27 cellular contexts compared by ENCODE assay signal in genomic region chr9:128310461-128310860, GRCh38. TPM values are rescaled to one million over a fixed set of nuclear protein-coding genes. Genes with fewer than 3 reads are reported as not detected.
DNase-seq lines count a peak whose midpoint lies in the region; ATAC-seq and TF ChIP-seq lines count a peak whose summit lies in the region.
"Had no signal": no experiment of that assay in that cellular context is flagged by ENCODE, and none has a peak within 500 bp of the region (broad histone marks: within the 10 kb centered on the region; RNA-seq: fewer than 3 reads in every experiment).

No MANE protein-coding gene starts in this region.

- H3K4me1 ChIP-seq in cardiac muscle cell (ENCODE audit: low read depth) (no peaks in the 10 kb centered on the region), right lobe of liver (peaks cover 0 to 19% (median 6%) of the 10 kb centered on the region in 4 donors)
- H3K4me1 ChIP-seq: SJCRH30, thyroid gland had no signal

- H3K36me3 ChIP-seq in cardiac muscle cell: peaks cover 20% of the 10 kb centered on the region
- H3K36me3 ChIP-seq in right lobe of liver: peaks cover 0 to 35% (median 13%) of the 10 kb centered on the region in 4 donors

- 45% methylated on average over 3 of the region's 10 CpGs for WGBS in right lobe of liver (ENCODE audit: insufficient coverage, low coverage, low lambda C conversion rate, missing lambda C conversion rate)

- H3K27me3 ChIP-seq in cardiac muscle cell (no peaks in the 10 kb centered on the region), right lobe of liver (no peaks in the 10 kb centered on the region)
- H3K27me3 ChIP-seq: SJCRH30, thyroid gland had no signal

- TF ChIP-seq CTCF in cardiac muscle cell (IDR thresholded peaks at IDR 0.05; ENCODE audit: low read depth, low read length): no peak
- TF ChIP-seq CTCF in right lobe of liver (IDR thresholded peaks at IDR 0.05): no peak

- no peak for TF ChIP-seq POLR2A in right lobe of liver (IDR thresholded peaks at IDR 0.05)

- ATAC-seq in Right ventricle myocardium inferior (peak; percentile 87), right lobe of liver (peak; percentile 87 to 94 (median 92)), GM18502 (IDR thresholded peaks at IDR 0.05; ENCODE audit: poor library complexity, unreplicated experiment) (no peak)
- ATAC-seq: A549; activated T-cell treated with anti-CD3 and anti-CD28 coated beads, Interleukin-2, amount 50 U/mL, for 4 hours; GM23338; mucosa of descending colon; natural killer cell; WTC11 had no signal

- H3K4me3 ChIP-seq in cardiac muscle cell: no peak overlapping the region
- H3K4me3 ChIP-seq in right lobe of liver: no peak overlapping the region
- H3K4me3 ChIP-seq: A549, GM23338, lung, mucosa of descending colon, SJCRH30, smooth muscle cell, thyroid gland had no signal

- DNase-seq in Right ventricle myocardium inferior (ENCODE audit: missing footprints) (no peak), cardiac septum (ENCODE audit: low spot score) (no peak), cardiac muscle cell (ENCODE audit: low read depth in 1 of 2, low spot score in 1 of 2) (no peak), right lobe of liver (peak; percentile 61 to 82 (median 81)), DMS53 treated with DMSO at 0.1 percent for 48 hours (lab: John Stamatoyannopoulos, UW; ENCODE audit: unreplicated experiment) (no peak), cerebellar nuclear complex (lab: John Stamatoyannopoulos, UW) (no peak)
- DNase-seq: activated CD4-positive, alpha-beta T cell treated with anti-CD3 and anti-CD28 coated beads, Interleukin-2, amount 10 ng/mL, durations not matched to agents 7 days and 5 days; activated gamma-delta T cell treated with Interleukin-2 at 50 U/mL for 16 hours; activated T-cell treated with anti-CD3 and anti-CD28 coated beads, Interleukin-2, amount 50 U/mL, for 4 hours; CD4-positive, CD25-positive, alpha-beta regulatory T cell; mucosa of descending colon; natural killer cell; NCI-H1436 treated with DMSO at 0.1 percent for 48 hours; NCI-H446; NCI-H774; SJCRH30; stimulated activated CD4-positive, alpha-beta T cell treated with anti-CD3 and anti-CD28 coated beads, Interleukin-1b, Interleukin-23, amount 100 ng/mL, for 48 hours; stimulated activated naive CD4-positive, alpha-beta T cell treated with Interleukin-2 at 50 U/mL for 16 hours; T1000; thyroid gland had no signal

- intact Hi-C loops in Right ventricle myocardium inferior (cut with DNase I): no loop called here
- intact Hi-C loops in cardiac septum (cut with DNase I): no loop called here
- intact Hi-C loops in right lobe of liver (cut with DNase I): no loop called here

- H3K9me3 ChIP-seq in cardiac muscle cell (ENCODE audit: low read depth) (no peaks in the 10 kb centered on the region), right lobe of liver (no peaks in the 10 kb centered on the region)
- H3K9me3 ChIP-seq: A549, mucosa of descending colon, SJCRH30, thyroid gland had no signal

- H3K27ac ChIP-seq in cardiac muscle cell: peak overlapping the region; percentile 73
- H3K27ac ChIP-seq in right lobe of liver: peak overlapping the region in 1 of 3 donors; percentile 55
- peak overlapping the region; percentile 59 for H3K27ac ChIP-seq in temporal lobe (ENCODE audit: low read depth, low read length)
- H3K27ac ChIP-seq: SJCRH30, thyroid gland had no signal

RNA-seq across cellular contexts. Expression of gene TRUB2, which starts 11.8 kb away (rescaled TPM):
- 37.4 TPM for total RNA-seq in Right ventricle myocardium inferior
- total RNA-seq in cardiac septum: 30.7 TPM
- total RNA-seq in cardiac muscle cell: 15.5 and 18.6 TPM in 2 replicates
- polyA plus RNA-seq in cardiac muscle cell: 54.2 and 63.5 TPM in 2 replicates
- total RNA-seq in right lobe of liver: 10 to 100 TPM; 16.7 to 35.5 (median 24.5) TPM
- 14.0 TPM for total RNA-seq in temporal lobe

RNA-seq across cellular contexts. Expression of gene COQ4, which starts 12.2 kb away (rescaled TPM):
- total RNA-seq in Right ventricle myocardium inferior (29.1 TPM), cardiac septum (25.9 TPM), cardiac muscle cell (87.1 and 93.3 TPM in 2 replicates), right lobe of liver (10 to 100 TPM; 22.3 to 67.5 (median 30.3) TPM), temporal lobe (10.3 TPM)
- 75.1 and 81.1 TPM in 2 replicates for polyA plus RNA-seq in cardiac muscle cell

RNA-seq across cellular contexts. Expression of gene SLC27A4, which starts 29.9 kb away (rescaled TPM):
- total RNA-seq in Right ventricle myocardium inferior: 19.2 TPM
- 17.4 TPM for total RNA-seq in cardiac septum
- 16.9 and 30.2 TPM in 2 replicates for total RNA-seq in cardiac muscle cell
- polyA plus RNA-seq in cardiac muscle cell: 17.8 TPM in 2 replicates
- total RNA-seq in right lobe of liver: 10 to 100 TPM; 15.8 to 97.3 (median 24.1) TPM
- total RNA-seq in temporal lobe: 17.0 TPM

RNA-seq across cellular contexts. Expression of gene SWI5, which starts 34.4 kb away (rescaled TPM):
- total RNA-seq in Right ventricle myocardium inferior: 14.9 TPM
- 17.7 TPM for total RNA-seq in cardiac septum
- 37.7 and 61.0 TPM in 2 replicates for total RNA-seq in cardiac muscle cell
- polyA plus RNA-seq in cardiac muscle cell: 58.2 and 82.6 TPM in 2 replicates
- 10 to 100 TPM; 10.8 to 17.3 (median 14.3) TPM for total RNA-seq in right lobe of liver
- total RNA-seq in temporal lobe: 8.4 TPM

RNA-seq across cellular contexts. Expression of gene GOLGA2, which starts 34.7 kb away (rescaled TPM):
- total RNA-seq in Right ventricle myocardium inferior: 76.4 TPM
- total RNA-seq in cardiac septum: 120 TPM
- total RNA-seq in cardiac muscle cell: 95.3 and 96.4 TPM in 2 replicates
- 32.0 and 35.3 TPM in 2 replicates for polyA plus RNA-seq in cardiac muscle cell
- total RNA-seq in right lobe of liver: 10 to 100 TPM; 25.0 to 53.0 (median 35.5) TPM
- 42.5 TPM for total RNA-seq in temporal lobe

Comparison
In these comparisons a context has a peak if more than half of its experiments do, and no peak if none do; other contexts are left out.
1. DNase-seq: peak in right lobe of liver (3 of 3); none in Right ventricle myocardium inferior (single experiment), cardiac septum (single experiment), cardiac muscle cell (0 of 2), DMS53 treated with DMSO at 0.1 percent for 48 hours (single experiment) and cerebellar nuclear complex (0 of 2).